ENCODE assay signal across 9 cellular contexts in genomic region chr17:21119247-21119944, GRCh38. TPM values are rescaled to one million over a fixed set of nuclear protein-coding genes. Genes with fewer than 3 reads are reported as not detected.
DNase-seq lines count a peak whose midpoint lies in the region; ATAC-seq and TF ChIP-seq lines count a peak whose summit lies in the region.
"Had no signal": no experiment of that assay in that cellular context is flagged by ENCODE, and none has a peak within 500 bp of the region (broad histone marks: within the 10 kb centered on the region; RNA-seq: fewer than 3 reads in every experiment).

No MANE protein-coding gene starts in this region.

- 16% methylated on average over 23 of the region's 25 CpGs for WGBS in right lobe of liver (ENCODE audit: insufficient coverage, low coverage, low lambda C conversion rate, missing lambda C conversion rate)

- H3K4me1 Mint-ChIP-seq in CD14-positive monocyte (peaks cover 39% of the 10 kb centered on the region), chondrocyte (ENCODE audit: low read depth) (peaks cover 7% of the 10 kb centered on the region)
- peaks cover 7% of the 10 kb centered on the region for H3K4me1 Mint-ChIP-seq in activated CD4-positive, alpha-beta T cell treated with anti-CD3 and anti-CD28 coated beads for 36 hours

- no peaks in the 10 kb centered on the region for H3K27me3 ChIP-seq in right lobe of liver

- H3K27ac ChIP-seq in right lobe of liver: no peak overlapping the region

- H3K4me1 ChIP-seq in right lobe of liver: peaks cover 0 to 4% (median 0%) of the 10 kb centered on the region in 4 donors

- peak; percentile 81 for TF ChIP-seq CTCF in CD14-positive monocyte (IDR thresholded peaks at IDR 0.05)
- TF ChIP-seq CTCF in chondrocyte (IDR thresholded peaks at IDR 0.05): peak; percentile 89
- TF ChIP-seq CTCF in right lobe of liver (IDR thresholded peaks at IDR 0.05): peak; percentile 80 to 83 (median 80)

- POLR2A ChIA-PET in activated CD4-positive, alpha-beta T cell treated with anti-CD3 and anti-CD28 coated beads for 36 hours (lab: Charles Lee): interaction anchor here (0.7 to 1.5 kb wide), 2 partner anchors 94 to 167 kb away, joined by 3 to 4 read pairs; no protein-coding TSS in a partner anchor

- no peaks in the 10 kb centered on the region for H3K36me3 ChIP-seq in right lobe of liver

- ATAC-seq in activated CD4-positive, alpha-beta T cell treated with anti-CD3 and anti-CD28 coated beads for 36 hours: peak; percentile 95
- ATAC-seq in right lobe of liver (peak; percentile 92 to 98 (median 94)), HG02852 (IDR thresholded peaks at IDR 0.05; ENCODE audit: unreplicated experiment) (no peak)

- no peak for TF ChIP-seq POLR2A in right lobe of liver (IDR thresholded peaks at IDR 0.05)

- intact Hi-C loops in CD14-positive monocyte (cut with micrococcal nuclease) (loop anchor here in 1 of 2 donors (10.0 kb wide), 1 partner anchor 395 kb away; no protein-coding TSS in a partner anchor), right lobe of liver (cut with DNase I) (loop anchor here in 1 of 2 donors (10.0 kb wide), 1 partner anchor 155 kb away; no protein-coding TSS in a partner anchor)
- intact Hi-C loops in activated CD4-positive, alpha-beta T cell treated with anti-CD3 and anti-CD28 coated beads for 36 hours (cut with DNase I, micrococcal nuclease): loop anchor here (1.0 to 2.0 kb wide), 4 partner anchors 95 to 394 kb away; partner anchors contain the start of gene TMEM11 (in 2 of the 2)

- H3K27ac Mint-ChIP-seq in CD14-positive monocyte (peak overlapping the region in 2 of 7 donors; percentile 7 to 52), chondrocyte (ENCODE audit: unreplicated experiment) (no peak overlapping the region)
- peak overlapping the region; percentile 12 for H3K27ac Mint-ChIP-seq in activated CD4-positive, alpha-beta T cell treated with anti-CD3 and anti-CD28 coated beads for 36 hours

- CTCF ChIA-PET in activated CD4-positive, alpha-beta T cell treated with anti-CD3 and anti-CD28 coated beads for 36 hours (lab: Charles Lee): interaction anchor here (0.6 to 3.3 kb wide), 18 partner anchors 9 to 1435 kb away, joined by 3 to 23 read pairs (median 4); partner anchors contain the start of genes TMEM11 and USP22

- H3K9me3 ChIP-seq in right lobe of liver: no peaks in the 10 kb centered on the region

- H3K4me3 ChIP-seq in right lobe of liver: no peak overlapping the region

- H3K4me3 Mint-ChIP-seq in CD14-positive monocyte (peak overlapping the region; percentile 47 to 92), chondrocyte (ENCODE audit: unreplicated experiment) (no peak overlapping the region)
- H3K4me3 Mint-ChIP-seq in activated CD4-positive, alpha-beta T cell treated with anti-CD3 and anti-CD28 coated beads for 36 hours: peak overlapping the region; percentile 2

- H3K36me3 Mint-ChIP-seq in CD14-positive monocyte (no peaks in the 10 kb centered on the region), chondrocyte (ENCODE audit: low read depth) (no peaks in the 10 kb centered on the region)
- H3K36me3 Mint-ChIP-seq in activated CD4-positive, alpha-beta T cell treated with anti-CD3 and anti-CD28 coated beads for 36 hours (ENCODE audit: low read depth): no peaks in the 10 kb centered on the region
- H3K36me3 Mint-ChIP-seq: IgD-negative memory B cell had no signal

- DNase-seq in CD14-positive monocyte (ENCODE audit: low spot score) (peak; percentile 53), H4 (ENCODE audit: low spot score) (peak; percentile 72), NCI-H226 (peak; percentile 40), chondrocyte (ENCODE audit: low spot score) (no peak), right lobe of liver (peak; percentile 64 to 70 (median 69))
- peak; percentile 83 for DNase-seq in activated CD4-positive, alpha-beta T cell treated with anti-CD3 and anti-CD28 coated beads for 36 hours
- DNase-seq in stimulated activated CD4-positive, alpha-beta T cell treated with anti-CD3 and anti-CD28 coated beads, Interleukin-4, amount 100 ng/mL, for 48 hours (ENCODE audit: low read depth in 2 of 2): peak; percentile 51 to 55

- peaks cover 0 to 6% (median 3%) of the 10 kb centered on the region in 3 donors for H3K27me3 Mint-ChIP-seq in CD14-positive monocyte (ENCODE audit: low read depth in 3 of 3)
- H3K27me3 Mint-ChIP-seq in activated CD4-positive, alpha-beta T cell treated with anti-CD3 and anti-CD28 coated beads for 36 hours: peaks cover 2% of the 10 kb centered on the region
- H3K27me3 Mint-ChIP-seq in chondrocyte (ENCODE audit: low read depth): peaks cover 13% of the 10 kb centered on the region

- H3K9me3 Mint-ChIP-seq in CD14-positive monocyte (no peaks in the 10 kb centered on the region), chondrocyte (ENCODE audit: low read depth) (no peaks in the 10 kb centered on the region)
- H3K9me3 Mint-ChIP-seq in activated CD4-positive, alpha-beta T cell treated with anti-CD3 and anti-CD28 coated beads for 36 hours (ENCODE audit: low read depth): no peaks in the 10 kb centered on the region
- H3K9me3 Mint-ChIP-seq: IgD-negative memory B cell had no signal

RNA-seq across cellular contexts. Expression of gene DHRS7B, which starts 7.4 kb away (rescaled TPM):
- polyA plus RNA-seq in CD14-positive monocyte: 10 to 100 TPM; 33.9 to 37.8 TPM
- 16.2 and 37.0 TPM in 2 replicates for total RNA-seq in H4 (2014; rRNA removed; shearing (Covaris generic))
- total RNA-seq in activated CD4-positive, alpha-beta T cell treated with anti-CD3 and anti-CD28 coated beads for 36 hours: 10 to 100 TPM; 12.8 to 15.0 TPM
- total RNA-seq in chondrocyte (17.1 to 24.7 TPM (median 20.2 TPM) in 3 replicates), right lobe of liver (10 to 100 TPM; 10.1 to 34.2 (median 14.8) TPM)
